ENCODE assay signal across 8 cellular contexts in genomic region chr17:38853292-38854219, GRCh38. TPM values are rescaled to one million over a fixed set of nuclear protein-coding genes. Genes with fewer than 3 reads are reported as not detected.
A peak's percentile ranks its signal among the peaks of the same experiment; 100 is the strongest.
DNase-seq lines count a peak whose midpoint lies in the region; ATAC-seq and FAIRE-seq lines count a peak whose summit lies in the region.

RPL23 (minus strand) TSS chr17:38853721; CDS start chr17:38853710, 11 bp downstream.

- H3K9me2 ChIP-seq in Karpas-422 (replicated peaks; ENCODE audit: insufficient read depth, low read length), result no peaks in the 10 kb centered on the region

- peak; percentile 86 for FAIRE-seq in RCC 7860 (lab: Jason Lieb, UNC)

- H2AFZ ChIP-seq in Karpas-422 (ENCODE audit: low read length), result no peak within 1 kb of the TSS

- peak within 1 kb of the TSS; percentile 87 for H3K9ac ChIP-seq in Karpas-422 (ENCODE audit: low read length)

- peak within 1 kb of the TSS; percentile 98 for H3K4me2 ChIP-seq in Karpas-422 (ENCODE audit: low read depth, low read length, poor library complexity, severe bottlenecking)

- H3K27ac ChIP-seq in Karpas-422 (ENCODE audit: low read length), result peak within 1 kb of the TSS; percentile 86

- H4K20me1 ChIP-seq in Karpas-422 (ENCODE audit: insufficient read depth, low read depth, low read length), result peaks cover 40% of the 10 kb centered on the region

- no peaks in the 10 kb centered on the region for H3K27me3 ChIP-seq in Karpas-422 (ENCODE audit: low read length)

- H3K4me3 ChIP-seq in Karpas-422 (ENCODE audit: low read length), result peak within 1 kb of the TSS; percentile 83

- H3K79me2 ChIP-seq in Karpas-422 (ENCODE audit: low read length), result peaks cover 29% of the 10 kb centered on the region

- ATAC-seq in GM21723 (IDR thresholded peaks at IDR 0.05; ENCODE audit: unreplicated experiment) (peak; percentile 82), esophagus mucosa (peak; percentile 92)

- no peaks in the 10 kb centered on the region for H3K9me3 ChIP-seq in Karpas-422 (ENCODE audit: low read length)

- peaks cover 44% of the 10 kb centered on the region for H3K36me3 ChIP-seq in Karpas-422 (ENCODE audit: insufficient read depth, low read length)

- peaks cover 27% of the 10 kb centered on the region for H3K4me1 ChIP-seq in Karpas-422 (ENCODE audit: low read length)

- DNase-seq in DMS153 treated with DMSO at 0.1 percent for 48 hours (lab: John Stamatoyannopoulos, UW; ENCODE audit: unreplicated experiment), result peak; percentile 95
- peak; percentile 99 for DNase-seq in Karpas-422
- peak; percentile 92 for DNase-seq in RCC 7860 (ENCODE audit: low spot score)
- DNase-seq in activated T-cell treated with anti-CD3 and anti-CD28 coated beads, Interleukin-2, amount 50 U/mL, for 48 hours, result peak; percentile 92 to 93
- DNase-seq in myocyte (ENCODE audit: low read depth), result peak; percentile 98
- peak; percentile 85 to 89 for DNase-seq in stimulated activated CD8-positive, alpha-beta memory T cell treated with anti-CD3 and anti-CD28 coated beads, Interleukin-7, amount 100 ng/mL, for 4 hours (ENCODE audit: low read depth in 2 of 2)

RNA-seq across cellular contexts. Expression of gene RPL23, which starts in this region (rescaled TPM):
- 2,394 and 2,712 TPM in 2 replicates for total RNA-seq in Karpas-422 (2014; rRNA removed; shearing (Covaris generic); ENCODE audit: low replicate concordance)
- total RNA-seq in esophagus mucosa (1,222 TPM), myocyte (758 and 872 TPM in 2 replicates)
- 1,420 TPM for polyA plus RNA-seq in myocyte (2012)

Comparison
In these comparisons a context has a peak if more than half of its experiments do, and no peak if none do; other contexts are left out.
1. Peak in every context shown above with its lines: DNase-seq, ATAC-seq, H3K4me3 ChIP-seq and H3K27ac ChIP-seq.